ENCODE assay signal across 14 cellular contexts in the genomic region with DNA sequence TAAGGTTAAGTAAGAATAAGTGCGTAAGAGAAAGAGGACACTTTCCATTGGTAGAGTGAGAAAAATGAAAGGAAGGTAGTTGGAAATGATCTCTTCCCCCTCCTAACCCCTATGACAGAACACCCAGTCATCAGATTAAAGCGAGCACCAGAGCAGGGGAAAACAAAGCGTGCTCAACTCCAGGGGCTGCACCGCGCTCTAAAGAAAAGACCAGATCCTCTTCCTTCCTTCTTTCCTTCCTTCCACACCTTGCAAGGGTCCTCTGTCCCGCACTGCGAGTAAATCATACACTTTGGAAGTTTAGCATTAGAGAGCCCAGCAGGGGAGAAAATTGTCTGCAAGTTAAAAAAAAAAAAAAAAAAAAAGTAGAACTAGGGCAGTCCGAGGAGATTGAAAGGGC. TPM values are rescaled to one million over a fixed set of nuclear protein-coding genes. Genes with fewer than 3 reads are reported as not detected.
DNase-seq lines count a peak whose midpoint lies in the region; ATAC-seq and TF ChIP-seq lines count a peak whose summit lies in the region.
"Had no signal": no experiment of that assay in that cellular context is flagged by ENCODE, and none has a peak within 500 bp of the region (broad histone marks: within the 10 kb centered on the region; RNA-seq: fewer than 3 reads in every experiment).

No MANE protein-coding gene starts in this region.

- ATAC-seq in GM18868 (IDR thresholded peaks at IDR 0.05; ENCODE audit: unreplicated experiment) (no peak), SK-N-SH treated with all-trans-retinoic acid at 6 μM for 48 hours (no peak), HG03432 (IDR thresholded peaks at IDR 0.05; ENCODE audit: unreplicated experiment) (no peak)
- ATAC-seq: activated T-helper 17 cell treated with anti-CD3 and anti-CD28 coated beads, Interleukin-2, amount 50 U/mL, for 72 hours; left lung; naive thymus-derived CD8-positive, alpha-beta T cell had no signal

- DNase-seq in NCI-H82 (lab: John Stamatoyannopoulos, UW) = peak; percentile 28
- DNase-seq in NCI-H82 treated with DMSO at 0.1 percent for 48 hours (lab: John Stamatoyannopoulos, UW; ENCODE audit: unreplicated experiment) = no peak
- peak; percentile 3 for DNase-seq in astrocyte of the hippocampus (ENCODE audit: low read depth, low spot score)
- DNase-seq in left kidney (ENCODE audit: low read depth, low spot score) = peak; percentile 72
- DNase-seq in type B pancreatic cell (ENCODE audit: extremely low spot score, unreplicated experiment) = no peak
- DNase-seq: aorta; naive thymus-derived CD8-positive, alpha-beta T cell; Peyer's patch had no signal

- no peaks in the 10 kb centered on the region for H3K9me3 Mint-ChIP-seq in type B pancreatic cell
- H3K9me3 Mint-ChIP-seq: T-helper 1 cell treated with Interleukin-12 subunit alpha and Interleukin-12 subunit beta and Interleukin-4 antibody, amounts not matched to agents 30 μg/mL and 1 μg/mL, for 36 hours had no signal

- no peaks in the 10 kb centered on the region for H3K36me3 Mint-ChIP-seq in type B pancreatic cell

- peak overlapping the region; percentile 35 for H3K27ac Mint-ChIP-seq in type B pancreatic cell
- H3K27ac Mint-ChIP-seq: activated T-helper 17 cell treated with anti-CD3 and anti-CD28 coated beads, Interleukin-2, amount 50 U/mL, for 72 hours; naive thymus-derived CD8-positive, alpha-beta T cell; T-helper 1 cell treated with Interleukin-12 subunit alpha and Interleukin-12 subunit beta and Interleukin-4 antibody, amounts not matched to agents 30 μg/mL and 1 μg/mL, for 36 hours had no signal

- TF ChIP-seq CTCF in type B pancreatic cell (conservative IDR thresholded peaks at IDR 0.05) = no peak

- H3K4me1 Mint-ChIP-seq in type B pancreatic cell (ENCODE audit: unreplicated experiment) = peaks cover 25% of the 10 kb centered on the region
- H3K4me1 Mint-ChIP-seq: naive thymus-derived CD8-positive, alpha-beta T cell had no signal

- H3K27me3 Mint-ChIP-seq in type B pancreatic cell = peaks cover 51% of the 10 kb centered on the region

- H3K4me3 Mint-ChIP-seq in type B pancreatic cell = peak overlapping the region; percentile 88
- H3K4me3 Mint-ChIP-seq: activated T-helper 17 cell treated with anti-CD3 and anti-CD28 coated beads, Interleukin-2, amount 50 U/mL, for 72 hours; naive thymus-derived CD8-positive, alpha-beta T cell; T-helper 1 cell treated with Interleukin-12 subunit alpha and Interleukin-12 subunit beta and Interleukin-4 antibody, amounts not matched to agents 30 μg/mL and 1 μg/mL, for 36 hours had no signal

TF ChIP-seq in SK-N-SH treated with all-trans-retinoic acid at 6 μM for 48 hours, 23 proteins besides CTCF, POLR2A, EP300 and RAD21:
- TF ChIP-seq ZNF565 (CRISPR knock-in tag; conservative IDR thresholded peaks at IDR 0.05; ENCODE audit: low read depth) = no peak

RNA-seq across cellular contexts. Expression of gene CDH7, which starts 0.9 kb away (rescaled TPM):
- total RNA-seq in type B pancreatic cell (ENCODE audit: low replicate concordance) = 1.7 and 5.5 TPM in 2 replicates
- total RNA-seq: activated T-helper 17 cell treated with anti-CD3 and anti-CD28 coated beads, Interleukin-2, amount 50 U/mL, for 72 hours; naive thymus-derived CD8-positive, alpha-beta T cell; Peyer's patch had no signal

Comparison
In these comparisons a context has a peak if more than half of its experiments do, and no peak if none do; other contexts are left out.
1. DNase-seq: peak in NCI-H82 (single experiment), astrocyte of the hippocampus (single experiment) and left kidney (single experiment); none in NCI-H82 treated with DMSO at 0.1 percent for 48 hours (single experiment) and type B pancreatic cell (single experiment).